In the genomic region with DNA sequence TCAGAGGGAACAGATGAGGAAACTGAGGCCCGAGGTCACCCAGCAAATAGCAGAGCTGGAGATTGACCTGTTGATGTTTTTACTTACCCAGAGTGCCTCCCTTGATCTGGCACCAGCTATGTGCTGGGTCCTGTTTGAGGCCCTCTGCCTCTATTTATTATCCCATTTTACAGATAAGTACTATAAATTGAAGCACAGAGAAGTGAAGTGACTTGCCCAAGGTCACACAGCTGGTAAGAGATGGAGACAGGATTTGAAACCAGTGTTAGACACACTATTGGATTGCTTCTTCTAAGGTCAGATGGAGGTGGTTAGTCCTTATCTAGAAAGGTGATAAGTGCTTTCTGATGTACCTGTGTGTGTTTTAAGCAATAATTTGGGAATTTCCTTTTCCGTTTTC, we compare ENCODE assay signal across 20 cellular contexts. TPM values are rescaled to one million over a fixed set of nuclear protein-coding genes. Genes with fewer than 3 reads are reported as not detected.
DNase-seq lines count a peak whose midpoint lies in the region; ATAC-seq, FAIRE-seq and TF ChIP-seq lines count a peak whose summit lies in the region.
"Had no signal": no experiment of that assay in that cellular context is flagged by ENCODE, and none has a peak within 500 bp of the region (broad histone marks: within the 10 kb centered on the region; RNA-seq: fewer than 3 reads in every experiment).

No MANE protein-coding gene starts in this region.

- TF ChIP-seq EP300 in K562 (IDR thresholded peaks at IDR 0.05; ENCODE audit: low read length): no peak

- no peak overlapping the region for H3K4me2 ChIP-seq in K562 (ENCODE audit: insufficient read depth, low read length)
- H3K4me2 ChIP-seq: KMS-11 had no signal

- TF ChIP-seq CTCF in left ventricle myocardium inferior (IDR thresholded peaks at IDR 0.05; ENCODE audit: borderline replicate concordance) (no peak), K562 (IDR thresholded peaks at IDR 0.05 in 2 of 3, conservative IDR thresholded peaks at IDR 0.05 in 1 of 3; ENCODE audit: insufficient read depth in 2 of 3, low read depth in 1 of 3, low read length in 3 of 3) (no peak)

- H3K36me3 ChIP-seq in left ventricle myocardium inferior: no peaks in the 10 kb centered on the region
- H3K36me3 ChIP-seq in K562 (ENCODE audit: control insufficient read depth, insufficient read depth, low read length): no peaks in the 10 kb centered on the region
- H3K36me3 ChIP-seq in skeletal muscle tissue (ENCODE audit: control insufficient read depth in 3 of 3, insufficient read depth in 3 of 3, low read length in 3 of 3): no peaks in the 10 kb centered on the region
- H3K36me3 ChIP-seq: BE2C had no signal

- in situ Hi-C loops in K562 (cut with MboI): no loop called here

- FAIRE-seq in K562 (lab: Jason Lieb, UNC): no peak
- FAIRE-seq: H54 had no signal

- H2AFZ ChIP-seq in K562 (ENCODE audit: low read depth, low read length): no peak overlapping the region

- H3K27ac ChIP-seq in left ventricle myocardium inferior (replicated peaks): peak overlapping the region; percentile 85
- no peak overlapping the region for H3K27ac ChIP-seq in K562 (ENCODE audit: extremely low read depth, low read depth, low read length)
- peak overlapping the region; percentile 49 for H3K27ac ChIP-seq in skeletal muscle tissue (ENCODE audit: low read depth, low read length)
- H3K27ac ChIP-seq: HL-60, KMS-11 had no signal

- H3K9ac ChIP-seq in K562 (ENCODE audit: insufficient read depth in 1 of 2, low read depth in 2 of 2, low read length in 2 of 2) (no peak overlapping the region), skeletal muscle tissue (ENCODE audit: low read depth in 1 of 3, low read length in 3 of 3) (peak overlapping the region in 2 of 3 donors; percentile 38 to 73)
- H3K9ac ChIP-seq: KMS-11 had no signal

- H3K79me2 ChIP-seq in K562 (ENCODE audit: control insufficient read depth, insufficient read depth, low read length): no peaks in the 10 kb centered on the region

- no peaks in the 10 kb centered on the region for H4K20me1 ChIP-seq in K562 (replicated peaks; ENCODE audit: control insufficient read depth, insufficient read depth, low read length)

- ATAC-seq in left ventricle myocardium superior: no peak
- ATAC-seq in K562: no peak
- peak; percentile 1 for ATAC-seq in left colon
- no peak for ATAC-seq in GM21515 (IDR thresholded peaks at IDR 0.05; ENCODE audit: unreplicated experiment)

- CTCF ChIA-PET in K562 (lab: Yijun Ruan, JAX; ENCODE audit: low intra/inter-chr PET ratio): no interaction called here

- H3K9me3 ChIP-seq in left ventricle myocardium inferior (replicated peaks) (peaks cover 15% of the 10 kb centered on the region), K562 (replicated peaks; ENCODE audit: control insufficient read depth, insufficient read depth, low read depth, low read length) (no peaks in the 10 kb centered on the region; the same call in 1 of the 2 replicates), skeletal muscle tissue (ENCODE audit: control insufficient read depth in 3 of 3, low read length in 3 of 3) (peaks cover 0 to 2% (median 0%) of the 10 kb centered on the region in 3 donors)
- H3K9me3 ChIP-seq: BE2C had no signal

- no peaks in the 10 kb centered on the region for H3K27me3 ChIP-seq in left ventricle myocardium inferior (ENCODE audit: low read depth)
- H3K27me3 ChIP-seq in K562 (ENCODE audit: control insufficient read depth in 2 of 2, insufficient read depth in 2 of 2, low read length in 2 of 2): peaks cover 0 to 21% of the 10 kb centered on the region in 2 experiments; a peak in 3 of 5 replicates
- H3K27me3 ChIP-seq in skeletal muscle tissue (ENCODE audit: control insufficient read depth in 3 of 3, insufficient read depth in 3 of 3, low read length in 3 of 3): peaks cover 0 to 3% (median 0%) of the 10 kb centered on the region in 3 donors
- H3K27me3 ChIP-seq: BE2C had no signal

- H3K4me1 ChIP-seq in left ventricle myocardium inferior (peaks cover 40% of the 10 kb centered on the region), K562 (replicated peaks in 1 of 2; ENCODE audit: control insufficient read depth in 2 of 2, insufficient read depth in 2 of 2, low read length in 2 of 2) (no peaks in the 10 kb centered on the region), skeletal muscle tissue (ENCODE audit: control insufficient read depth in 3 of 3, insufficient read depth in 3 of 3, low read length in 3 of 3) (peaks cover 11 to 16% (median 14%) of the 10 kb centered on the region in 3 donors)

- no TSS peak for BruUV-seq in K562 (replicated peaks; lab: Mats Ljungman, UMichigan)

- H3K4me3 ChIP-seq in left ventricle myocardium inferior (no peak overlapping the region), K562 (no peak overlapping the region), skeletal muscle tissue (ENCODE audit: low read length in 3 of 3) (no peak overlapping the region)

- 0% methylated on average over 2 of the region's 2 CpGs for WGBS in K562 (ENCODE audit: insufficient coverage, low coverage, missing lambda C conversion rate)

- no peaks in the 10 kb centered on the region for H3K9me1 ChIP-seq in K562 (ENCODE audit: control insufficient read depth, insufficient read depth, low read length)

- TF ChIP-seq POLR2A in K562 (conservative IDR thresholded peaks at IDR 0.05): no peak

- DNase-seq in left ventricle myocardium inferior (no peak), left ventricle myocardium superior (no peak), K562 (ENCODE audit: extremely low read depth in 1 of 4, low spot score in 3 of 4) (no peak), left colon (no peak), hippocampal formation (lab: John Stamatoyannopoulos, UW) (no peak)
- no peak for DNase-seq in activated CD4-positive, alpha-beta T cell treated with anti-CD3 and anti-CD28 coated beads, Interleukin-2, amount 50 U/mL, for 4 hours
- DNase-seq: CD4-positive, CD25-positive, alpha-beta regulatory T cell; EL; GF-D8; NCI-H146; NCI-H526 treated with DMSO at 0.1 percent for 48 hours; SHP77 had no signal

- intact Hi-C loops in left ventricle myocardium inferior (cut with micrococcal nuclease) (no loop called here), left ventricle myocardium superior (cut with micrococcal nuclease) (no loop called here), K562 (cut with micrococcal nuclease) (no loop called here), left colon (cut with DNase I, micrococcal nuclease) (no loop called here)

- POLR2A ChIA-PET in K562 (lab: Yijun Ruan, JAX): no interaction called here

- TF ChIP-seq RAD21 in K562 (CRISPR knock-in tag; conservative IDR thresholded peaks at IDR 0.05 in 1 of 2, IDR thresholded peaks at IDR 0.05 in 1 of 2): no peak

TF ChIP-seq in K562, 482 proteins besides CTCF, POLR2A, EP300 and RAD21 (continues in another document):
- TF ChIP-seq SNIP1 (IDR thresholded peaks at IDR 0.05; ENCODE audit: low read depth): no peak
- no peak for TF ChIP-seq ZNF324 (CRISPR knock-in tag; IDR thresholded peaks at IDR 0.05)

RNA-seq across cellular contexts. Expression of a gene that starts 13.5 kb away (rescaled TPM):
- total RNA-seq in left ventricle myocardium inferior (8.8 TPM), left ventricle myocardium superior (11.6 TPM), K562 (2014; rRNA removed) (not detected in 2 replicates), K562 (2014; rRNA removed; fragmentation: Illumina TruSeq; extraction: Trizol) (not detected in 2 replicates), K562 (2015; rRNA removed; fragmentation: Illumina TruSeq; extraction: Trizol) (not detected in 2 replicates), K562 (2021) (not detected in 2 replicates), left colon (1 to 10 TPM; 2.1 to 4.1 TPM), skeletal muscle tissue (under 0.01 TPM)
- total RNA-seq in K562 (2011; cell fraction: chromatin; rRNA removed; ENCODE audit: low replicate concordance): 0.12 TPM in 1 of 2 replicates, not detected in the other
- total RNA-seq in K562 (2011; cell fraction: nucleolus; rRNA removed): not detected in 2 replicates
- not detected in 2 replicates for total RNA-seq in K562 (2011; cell fraction: nucleoplasm; rRNA removed)
- polyA plus RNA-seq in K562 (2011; rRNA removed) (0.01 TPM in 1 of 2 replicates, not detected in the other), K562 (2014; fragmentation: Illumina TruSeq; extraction: Trizol) (not detected in 2 replicates), K562 (2014; fragmentation: Nextera tagmentation; extraction: Ambion mirVana) (not detected), K562 (2014; rRNA removed) (not detected in 2 replicates)
- 0.03 TPM in 2 replicates for polyA plus RNA-seq in K562 (2011; cell fraction: cytosol; rRNA removed)
- polyA plus RNA-seq in K562 (2011; cell fraction: nucleus; rRNA removed): 0.04 TPM in 1 of 2 replicates, not detected in the other
- 0.03 TPM in 1 of 2 replicates, not detected in the other for polyA plus RNA-seq in K562 (2012)
- polyA minus RNA-seq in K562 (2011; rRNA and poly(A)+ RNA removed): not detected in 2 replicates
- not detected in 2 replicates for polyA minus RNA-seq in K562 (2011; cell fraction: cytosol; rRNA and poly(A)+ RNA removed)
- polyA minus RNA-seq in K562 (2011; cell fraction: nucleus; rRNA and poly(A)+ RNA removed): not detected in 2 replicates
- total RNA-seq: A673 had no signal

RNA-seq across cellular contexts. Expression of a gene that starts 45.0 kb away (rescaled TPM):
- not detected for total RNA-seq in left ventricle myocardium inferior
- not detected for total RNA-seq in left ventricle myocardium superior
- total RNA-seq in K562 (2011; cell fraction: chromatin; rRNA removed; ENCODE audit: low replicate concordance): not detected in 2 replicates
- not detected in 2 replicates for total RNA-seq in K562 (2011; cell fraction: nucleolus; rRNA removed)
- not detected in 2 replicates for total RNA-seq in K562 (2011; cell fraction: nucleoplasm; rRNA removed)
- 0.04 TPM in 1 of 2 replicates, not detected in the other for total RNA-seq in K562 (2014; rRNA removed)
- total RNA-seq in K562 (2014; rRNA removed; fragmentation: Illumina TruSeq; extraction: Trizol): 0.10 TPM in 1 of 2 replicates, not detected in the other
- 0.04 TPM in 1 of 2 replicates, not detected in the other for total RNA-seq in K562 (2015; rRNA removed; fragmentation: Illumina TruSeq; extraction: Trizol)
- total RNA-seq in K562 (2021): not detected in 2 replicates
- polyA plus RNA-seq in K562 (2011; rRNA removed): 0.03 and 0.04 TPM in 2 replicates
- polyA plus RNA-seq in K562 (2011; cell fraction: cytosol; rRNA removed): 0.01 TPM in 2 replicates
- polyA plus RNA-seq in K562 (2011; cell fraction: nucleus; rRNA removed): not detected in 2 replicates
- polyA plus RNA-seq in K562 (2012): 0.04 and 0.06 TPM in 2 replicates
- polyA plus RNA-seq in K562 (2014; fragmentation: Illumina TruSeq; extraction: Trizol): 0.04 and 0.06 TPM in 2 replicates
- polyA plus RNA-seq in K562 (2014; fragmentation: Nextera tagmentation; extraction: Ambion mirVana): not detected
- polyA plus RNA-seq in K562 (2014; rRNA removed): 0.12 TPM in 1 of 2 replicates, not detected in the other
- polyA minus RNA-seq in K562 (2011; rRNA and poly(A)+ RNA removed): 0.07 TPM in 1 of 2 replicates, not detected in the other
- polyA minus RNA-seq in K562 (2011; cell fraction: cytosol; rRNA and poly(A)+ RNA removed): not detected in 2 replicates
- not detected in 2 replicates for polyA minus RNA-seq in K562 (2011; cell fraction: nucleus; rRNA and poly(A)+ RNA removed)
- not detected for total RNA-seq in left colon
- not detected for total RNA-seq in skeletal muscle tissue
- total RNA-seq: A673; CD4-positive, CD25-positive, alpha-beta regulatory T cell; HT-29 had no signal
- polyA plus RNA-seq: CD4-positive, CD25-positive, alpha-beta regulatory T cell had no signal

Comparison
In these comparisons a context has a peak if more than half of its experiments do, and no peak if none do; other contexts are left out.
1. H3K9ac ChIP-seq: peak in skeletal muscle tissue (2 of 3); none in K562 (0 of 2).